ENCODE assay signal across 1 cellular context in the genomic region with DNA sequence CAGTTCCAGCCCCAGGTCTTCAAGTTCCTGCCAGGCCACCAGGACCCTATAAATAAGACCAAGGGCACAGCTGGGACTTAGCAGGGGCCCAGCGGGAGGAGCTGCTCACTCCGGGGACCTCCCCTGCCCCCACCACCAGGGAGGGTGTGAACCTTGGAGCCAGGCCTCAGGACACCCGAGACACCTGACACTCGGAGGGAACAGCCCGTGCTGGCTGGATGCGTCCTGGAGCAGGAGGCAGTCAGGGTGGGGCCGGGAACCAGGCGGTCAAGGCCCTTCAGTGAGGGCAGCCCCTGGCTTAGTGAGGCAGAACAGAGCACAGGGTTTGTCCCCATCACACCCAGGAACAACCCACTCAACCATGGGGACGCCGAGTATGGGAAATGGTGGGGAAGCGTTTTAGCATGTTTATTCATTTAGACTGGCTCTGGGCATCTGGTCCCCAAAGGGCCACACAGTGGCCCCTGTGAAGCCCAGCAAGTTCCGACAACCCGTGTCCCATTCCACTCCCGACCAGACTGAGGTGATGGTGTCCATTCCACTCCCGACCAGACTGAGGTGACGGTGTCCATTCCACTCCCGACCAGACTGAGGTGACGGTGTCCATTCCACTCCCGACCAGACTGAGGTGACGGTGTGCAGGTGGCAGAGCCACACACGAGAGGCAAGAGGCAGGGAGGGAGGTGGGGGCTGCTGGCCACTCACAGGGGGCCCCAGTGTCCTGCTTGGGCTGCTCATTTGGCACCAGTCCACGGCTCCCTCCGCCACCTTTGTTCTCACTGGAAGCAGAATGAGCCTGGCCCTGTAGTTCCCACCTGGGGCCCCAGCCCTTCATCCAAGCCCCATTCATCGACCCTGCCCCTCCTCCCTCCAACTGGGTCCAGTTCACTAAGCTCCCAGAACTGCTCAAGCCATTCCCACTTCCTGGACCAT.
A peak's percentile ranks its signal among the peaks of the same experiment; 100 is the strongest.
TF ChIP-seq lines count a peak whose summit lies in the region.

No MANE protein-coding gene starts in this region.

TF ChIP-seq in HepG2, 621 proteins besides CTCF, POLR2A, EP300 and RAD21 (continued from another document and continues in another):
- TF ChIP-seq, protein P1, sequence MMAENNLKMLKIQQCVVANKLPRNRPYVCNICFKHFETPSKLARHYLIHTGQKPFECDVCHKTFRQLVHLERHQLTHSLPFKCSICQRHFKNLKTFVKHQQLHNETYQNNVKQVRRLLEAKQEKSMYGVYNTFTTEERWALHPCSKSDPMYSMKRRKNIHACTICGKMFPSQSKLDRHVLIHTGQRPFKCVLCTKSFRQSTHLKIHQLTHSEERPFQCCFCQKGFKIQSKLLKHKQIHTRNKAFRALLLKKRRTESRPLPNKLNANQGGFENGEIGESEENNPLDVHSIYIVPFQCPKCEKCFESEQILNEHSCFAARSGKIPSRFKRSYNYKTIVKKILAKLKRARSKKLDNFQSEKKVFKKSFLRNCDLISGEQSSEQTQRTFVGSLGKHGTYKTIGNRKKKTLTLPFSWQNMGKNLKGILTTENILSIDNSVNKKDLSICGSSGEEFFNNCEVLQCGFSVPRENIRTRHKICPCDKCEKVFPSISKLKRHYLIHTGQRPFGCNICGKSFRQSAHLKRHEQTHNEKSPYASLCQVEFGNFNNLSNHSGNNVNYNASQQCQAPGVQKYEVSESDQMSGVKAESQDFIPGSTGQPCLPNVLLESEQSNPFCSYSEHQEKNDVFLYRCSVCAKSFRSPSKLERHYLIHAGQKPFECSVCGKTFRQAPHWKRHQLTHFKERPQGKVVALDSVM (CRISPR knock-in tag; IDR thresholded peaks at IDR 0.05) = no peak
- no peak for TF ChIP-seq KAT7 (CRISPR knock-in tag; IDR thresholded peaks at IDR 0.05; ENCODE audit: borderline replicate concordance)
- no peak for TF ChIP-seq NFE2L2 (IDR thresholded peaks at IDR 0.05; ENCODE audit: low read length)
- peak; percentile 51; the same call in 1 of the 2 replicates for TF ChIP-seq MTA1 (CRISPR knock-in tag; IDR thresholded peaks at IDR 0.05; ENCODE audit: borderline replicate concordance)
- TF ChIP-seq SRY (CRISPR knock-in tag; IDR thresholded peaks at IDR 0.05) = no peak
- TF ChIP-seq, protein P2, sequence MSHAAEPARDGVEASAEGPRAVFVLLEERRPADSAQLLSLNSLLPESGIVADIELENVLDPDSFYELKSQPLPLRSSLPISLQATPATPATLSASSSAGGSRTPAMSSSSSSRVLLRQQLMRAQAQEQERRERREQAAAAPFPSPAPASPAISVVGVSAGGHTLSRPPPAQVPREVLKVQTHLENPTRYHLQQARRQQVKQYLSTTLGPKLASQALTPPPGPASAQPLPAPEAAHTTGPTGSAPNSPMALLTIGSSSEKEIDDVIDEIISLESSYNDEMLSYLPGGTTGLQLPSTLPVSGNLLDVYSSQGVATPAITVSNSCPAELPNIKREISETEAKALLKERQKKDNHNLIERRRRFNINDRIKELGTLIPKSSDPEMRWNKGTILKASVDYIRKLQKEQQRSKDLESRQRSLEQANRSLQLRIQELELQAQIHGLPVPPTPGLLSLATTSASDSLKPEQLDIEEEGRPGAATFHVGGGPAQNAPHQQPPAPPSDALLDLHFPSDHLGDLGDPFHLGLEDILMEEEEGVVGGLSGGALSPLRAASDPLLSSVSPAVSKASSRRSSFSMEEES (CRISPR knock-in tag; IDR thresholded peaks at IDR 0.05) = peak; percentile 64; the same call in 1 of the 2 replicates
- peak; percentile 20; the same call in 1 of the 2 replicates for TF ChIP-seq ARHGAP35 (CRISPR knock-in tag; IDR thresholded peaks at IDR 0.05; ENCODE audit: borderline replicate concordance)
- no peak for TF ChIP-seq ZNF552 (CRISPR knock-in tag; IDR thresholded peaks at IDR 0.05; ENCODE audit: borderline replicate concordance)
- peak; percentile 72 for TF ChIP-seq RBM22 (optimal IDR thresholded peaks at IDR 0.05; ENCODE audit: low read length)
- peak; percentile 68; the same call in 1 of the 2 replicates for TF ChIP-seq KDM6A (CRISPR knock-in tag; IDR thresholded peaks at IDR 0.05; ENCODE audit: low read depth)
- TF ChIP-seq ZNF136 (CRISPR knock-in tag; IDR thresholded peaks at IDR 0.05; ENCODE audit: low read depth) = no peak
- TF ChIP-seq SOX6 (IDR thresholded peaks at IDR 0.05) = no peak
- TF ChIP-seq SOX6 (CRISPR knock-in tag; IDR thresholded peaks at IDR 0.05) = peak; percentile 85
- peak; percentile 27 for TF ChIP-seq MAZ (IDR thresholded peaks at IDR 0.05; ENCODE audit: borderline replicate concordance, low read depth, low read length)
- TF ChIP-seq MAZ (CRISPR knock-in tag; IDR thresholded peaks at IDR 0.05; ENCODE audit: low read depth) = peak; percentile 6; the same call in 1 of the 2 replicates
- TF ChIP-seq ZFY (CRISPR knock-in tag; IDR thresholded peaks at IDR 0.05) = 0 out of 2 replicates have a peak, but pooled peaks have one; percentile 7
- peak; percentile 75 for TF ChIP-seq HNF4A (CRISPR knock-in tag; IDR thresholded peaks at IDR 0.05)
- TF ChIP-seq, protein P3, sequence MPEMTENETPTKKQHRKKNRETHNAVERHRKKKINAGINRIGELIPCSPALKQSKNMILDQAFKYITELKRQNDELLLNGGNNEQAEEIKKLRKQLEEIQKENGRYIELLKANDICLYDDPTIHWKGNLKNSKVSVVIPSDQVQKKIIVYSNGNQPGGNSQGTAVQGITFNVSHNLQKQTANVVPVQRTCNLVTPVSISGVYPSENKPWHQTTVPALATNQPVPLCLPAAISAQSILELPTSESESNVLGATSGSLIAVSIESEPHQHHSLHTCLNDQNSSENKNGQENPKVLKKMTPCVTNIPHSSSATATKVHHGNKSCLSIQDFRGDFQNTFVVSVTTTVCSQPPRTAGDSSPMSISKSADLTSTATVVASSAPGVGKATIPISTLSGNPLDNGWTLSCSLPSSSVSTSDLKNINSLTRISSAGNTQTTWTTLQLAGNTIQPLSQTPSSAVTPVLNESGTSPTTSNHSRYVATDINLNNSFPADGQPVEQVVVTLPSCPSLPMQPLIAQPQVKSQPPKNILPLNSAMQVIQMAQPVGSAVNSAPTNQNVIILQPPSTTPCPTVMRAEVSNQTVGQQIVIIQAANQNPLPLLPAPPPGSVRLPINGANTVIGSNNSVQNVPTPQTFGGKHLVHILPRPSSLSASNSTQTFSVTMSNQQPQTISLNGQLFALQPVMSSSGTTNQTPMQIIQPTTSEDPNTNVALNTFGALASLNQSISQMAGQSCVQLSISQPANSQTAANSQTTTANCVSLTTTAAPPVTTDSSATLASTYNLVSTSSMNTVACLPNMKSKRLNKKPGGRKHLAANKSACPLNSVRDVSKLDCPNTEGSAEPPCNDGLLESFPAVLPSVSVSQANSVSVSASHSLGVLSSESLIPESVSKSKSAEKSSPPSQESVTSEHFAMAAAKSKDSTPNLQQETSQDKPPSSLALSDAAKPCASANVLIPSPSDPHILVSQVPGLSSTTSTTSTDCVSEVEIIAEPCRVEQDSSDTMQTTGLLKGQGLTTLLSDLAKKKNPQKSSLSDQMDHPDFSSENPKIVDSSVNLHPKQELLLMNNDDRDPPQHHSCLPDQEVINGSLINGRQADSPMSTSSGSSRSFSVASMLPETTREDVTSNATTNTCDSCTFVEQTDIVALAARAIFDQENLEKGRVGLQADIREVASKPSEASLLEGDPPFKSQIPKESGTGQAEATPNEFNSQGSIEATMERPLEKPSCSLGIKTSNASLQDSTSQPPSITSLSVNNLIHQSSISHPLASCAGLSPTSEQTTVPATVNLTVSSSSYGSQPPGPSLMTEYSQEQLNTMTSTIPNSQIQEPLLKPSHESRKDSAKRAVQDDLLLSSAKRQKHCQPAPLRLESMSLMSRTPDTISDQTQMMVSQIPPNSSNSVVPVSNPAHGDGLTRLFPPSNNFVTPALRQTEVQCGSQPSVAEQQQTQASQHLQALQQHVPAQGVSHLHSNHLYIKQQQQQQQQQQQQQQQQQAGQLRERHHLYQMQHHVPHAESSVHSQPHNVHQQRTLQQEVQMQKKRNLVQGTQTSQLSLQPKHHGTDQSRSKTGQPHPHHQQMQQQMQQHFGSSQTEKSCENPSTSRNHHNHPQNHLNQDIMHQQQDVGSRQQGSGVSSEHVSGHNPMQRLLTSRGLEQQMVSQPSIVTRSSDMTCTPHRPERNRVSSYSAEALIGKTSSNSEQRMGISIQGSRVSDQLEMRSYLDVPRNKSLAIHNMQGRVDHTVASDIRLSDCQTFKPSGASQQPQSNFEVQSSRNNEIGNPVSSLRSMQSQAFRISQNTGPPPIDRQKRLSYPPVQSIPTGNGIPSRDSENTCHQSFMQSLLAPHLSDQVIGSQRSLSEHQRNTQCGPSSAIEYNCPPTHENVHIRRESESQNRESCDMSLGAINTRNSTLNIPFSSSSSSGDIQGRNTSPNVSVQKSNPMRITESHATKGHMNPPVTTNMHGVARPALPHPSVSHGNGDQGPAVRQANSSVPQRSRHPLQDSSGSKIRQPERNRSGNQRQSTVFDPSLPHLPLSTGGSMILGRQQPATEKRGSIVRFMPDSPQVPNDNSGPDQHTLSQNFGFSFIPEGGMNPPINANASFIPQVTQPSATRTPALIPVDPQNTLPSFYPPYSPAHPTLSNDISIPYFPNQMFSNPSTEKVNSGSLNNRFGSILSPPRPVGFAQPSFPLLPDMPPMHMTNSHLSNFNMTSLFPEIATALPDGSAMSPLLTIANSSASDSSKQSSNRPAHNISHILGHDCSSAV (CRISPR knock-in tag; IDR thresholded peaks at IDR 0.05; ENCODE audit: borderline replicate concordance) = no peak
- TF ChIP-seq, protein P4, sequence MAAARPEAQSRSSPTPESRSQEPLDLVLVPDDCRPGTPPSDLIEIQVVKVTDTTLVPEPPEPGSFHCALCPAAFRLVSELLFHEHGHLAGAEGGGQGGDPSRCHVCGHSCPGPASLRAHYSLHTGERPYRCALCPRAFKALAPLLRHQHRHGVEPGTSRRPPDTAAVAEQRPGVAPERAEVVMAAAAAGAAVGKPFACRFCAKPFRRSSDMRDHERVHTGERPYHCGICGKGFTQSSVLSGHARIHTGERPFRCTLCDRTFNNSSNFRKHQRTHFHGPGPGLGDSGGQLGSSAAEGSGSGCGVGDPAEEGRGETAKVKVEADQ (CRISPR knock-in tag; IDR thresholded peaks at IDR 0.05; ENCODE audit: borderline replicate concordance) = peak; percentile 32; the same call in 1 of the 2 replicates
- no peak for TF ChIP-seq PLRG1 (conservative IDR thresholded peaks at IDR 0.05)
- peak; percentile 61 for TF ChIP-seq GATAD2A (CRISPR knock-in tag; IDR thresholded peaks at IDR 0.05)
- TF ChIP-seq, protein P5, sequence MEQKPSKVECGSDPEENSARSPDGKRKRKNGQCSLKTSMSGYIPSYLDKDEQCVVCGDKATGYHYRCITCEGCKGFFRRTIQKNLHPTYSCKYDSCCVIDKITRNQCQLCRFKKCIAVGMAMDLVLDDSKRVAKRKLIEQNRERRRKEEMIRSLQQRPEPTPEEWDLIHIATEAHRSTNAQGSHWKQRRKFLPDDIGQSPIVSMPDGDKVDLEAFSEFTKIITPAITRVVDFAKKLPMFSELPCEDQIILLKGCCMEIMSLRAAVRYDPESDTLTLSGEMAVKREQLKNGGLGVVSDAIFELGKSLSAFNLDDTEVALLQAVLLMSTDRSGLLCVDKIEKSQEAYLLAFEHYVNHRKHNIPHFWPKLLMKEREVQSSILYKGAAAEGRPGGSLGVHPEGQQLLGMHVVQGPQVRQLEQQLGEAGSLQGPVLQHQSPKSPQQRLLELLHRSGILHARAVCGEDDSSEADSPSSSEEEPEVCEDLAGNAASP (CRISPR knock-in tag; IDR thresholded peaks at IDR 0.05; ENCODE audit: borderline replicate concordance) = peak; percentile 75; the same call in 1 of the 2 replicates
- TF ChIP-seq IRX3 (CRISPR knock-in tag; IDR thresholded peaks at IDR 0.05; ENCODE audit: borderline replicate concordance, low read depth) = no peak
- TF ChIP-seq, protein P6, sequence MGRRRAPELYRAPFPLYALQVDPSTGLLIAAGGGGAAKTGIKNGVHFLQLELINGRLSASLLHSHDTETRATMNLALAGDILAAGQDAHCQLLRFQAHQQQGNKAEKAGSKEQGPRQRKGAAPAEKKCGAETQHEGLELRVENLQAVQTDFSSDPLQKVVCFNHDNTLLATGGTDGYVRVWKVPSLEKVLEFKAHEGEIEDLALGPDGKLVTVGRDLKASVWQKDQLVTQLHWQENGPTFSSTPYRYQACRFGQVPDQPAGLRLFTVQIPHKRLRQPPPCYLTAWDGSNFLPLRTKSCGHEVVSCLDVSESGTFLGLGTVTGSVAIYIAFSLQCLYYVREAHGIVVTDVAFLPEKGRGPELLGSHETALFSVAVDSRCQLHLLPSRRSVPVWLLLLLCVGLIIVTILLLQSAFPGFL (CRISPR knock-in tag; IDR thresholded peaks at IDR 0.05) = no peak
- no peak for TF ChIP-seq TOE1 (CRISPR knock-in tag; IDR thresholded peaks at IDR 0.05)
- peak; percentile 79; the same call in 1 of the 2 replicates for TF ChIP-seq ZNF225 (CRISPR knock-in tag; IDR thresholded peaks at IDR 0.05)
- TF ChIP-seq ZBTB8A (CRISPR knock-in tag; IDR thresholded peaks at IDR 0.05; ENCODE audit: borderline replicate concordance, low read depth) = no peak
- TF ChIP-seq, protein P7, sequence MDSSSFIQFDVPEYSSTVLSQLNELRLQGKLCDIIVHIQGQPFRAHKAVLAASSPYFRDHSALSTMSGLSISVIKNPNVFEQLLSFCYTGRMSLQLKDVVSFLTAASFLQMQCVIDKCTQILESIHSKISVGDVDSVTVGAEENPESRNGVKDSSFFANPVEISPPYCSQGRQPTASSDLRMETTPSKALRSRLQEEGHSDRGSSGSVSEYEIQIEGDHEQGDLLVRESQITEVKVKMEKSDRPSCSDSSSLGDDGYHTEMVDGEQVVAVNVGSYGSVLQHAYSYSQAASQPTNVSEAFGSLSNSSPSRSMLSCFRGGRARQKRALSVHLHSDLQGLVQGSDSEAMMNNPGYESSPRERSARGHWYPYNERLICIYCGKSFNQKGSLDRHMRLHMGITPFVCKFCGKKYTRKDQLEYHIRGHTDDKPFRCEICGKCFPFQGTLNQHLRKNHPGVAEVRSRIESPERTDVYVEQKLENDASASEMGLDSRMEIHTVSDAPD (CRISPR knock-in tag; IDR thresholded peaks at IDR 0.05) = 0 out of 2 replicates have a peak, but pooled peaks have one; percentile 74
- peak; percentile 63 for TF ChIP-seq AGO1 (IDR thresholded peaks at IDR 0.05; ENCODE audit: low read depth, low read length, poor library complexity, severe bottlenecking)
- TF ChIP-seq TBP (CRISPR knock-in tag; IDR thresholded peaks at IDR 0.05) = no peak
- TF ChIP-seq AKAP8 (CRISPR knock-in tag; IDR thresholded peaks at IDR 0.05) = peak; percentile 92
- TF ChIP-seq MAFG (CRISPR knock-in tag; IDR thresholded peaks at IDR 0.05) = no peak
- no peak for TF ChIP-seq ZNF543 (CRISPR knock-in tag; IDR thresholded peaks at IDR 0.05)
- no peak for TF ChIP-seq CHD2 (IDR thresholded peaks at IDR 0.05; ENCODE audit: low read depth, low read length)
- TF ChIP-seq ZNF235 (CRISPR knock-in tag; IDR thresholded peaks at IDR 0.05; ENCODE audit: borderline replicate concordance) = no peak
- 0 out of 2 replicates have a peak, but pooled peaks have one; percentile 24 for TF ChIP-seq YEATS2 (CRISPR knock-in tag; IDR thresholded peaks at IDR 0.05; ENCODE audit: borderline replicate concordance)
- TF ChIP-seq TARDBP (CRISPR knock-in tag; IDR thresholded peaks at IDR 0.05) = no peak; the same call in none of the 2 replicates
- TF ChIP-seq ZBTB21 (CRISPR knock-in tag; IDR thresholded peaks at IDR 0.05) = no peak
- TF ChIP-seq SOX5 (CRISPR knock-in tag; IDR thresholded peaks at IDR 0.05; ENCODE audit: borderline replicate concordance) = peak; percentile 70
- TF ChIP-seq RORA (CRISPR knock-in tag; IDR thresholded peaks at IDR 0.05) = no peak
- TF ChIP-seq GLI4 (CRISPR knock-in tag; IDR thresholded peaks at IDR 0.05; ENCODE audit: borderline replicate concordance) = no peak
- no peak for TF ChIP-seq ZSCAN9 (CRISPR knock-in tag; IDR thresholded peaks at IDR 0.05; ENCODE audit: borderline replicate concordance)
- no peak for TF ChIP-seq ZBTB3 (CRISPR knock-in tag; IDR thresholded peaks at IDR 0.05; ENCODE audit: borderline replicate concordance, low read depth)
- TF ChIP-seq SAP130 (CRISPR knock-in tag; IDR thresholded peaks at IDR 0.05; ENCODE audit: low read depth) = peak; percentile 65
- TF ChIP-seq ZNF607 (CRISPR knock-in tag; IDR thresholded peaks at IDR 0.05; ENCODE audit: borderline replicate concordance) = no peak
